Comparison of ENCODE assay signal across 16 cellular contexts in the genomic region with DNA sequence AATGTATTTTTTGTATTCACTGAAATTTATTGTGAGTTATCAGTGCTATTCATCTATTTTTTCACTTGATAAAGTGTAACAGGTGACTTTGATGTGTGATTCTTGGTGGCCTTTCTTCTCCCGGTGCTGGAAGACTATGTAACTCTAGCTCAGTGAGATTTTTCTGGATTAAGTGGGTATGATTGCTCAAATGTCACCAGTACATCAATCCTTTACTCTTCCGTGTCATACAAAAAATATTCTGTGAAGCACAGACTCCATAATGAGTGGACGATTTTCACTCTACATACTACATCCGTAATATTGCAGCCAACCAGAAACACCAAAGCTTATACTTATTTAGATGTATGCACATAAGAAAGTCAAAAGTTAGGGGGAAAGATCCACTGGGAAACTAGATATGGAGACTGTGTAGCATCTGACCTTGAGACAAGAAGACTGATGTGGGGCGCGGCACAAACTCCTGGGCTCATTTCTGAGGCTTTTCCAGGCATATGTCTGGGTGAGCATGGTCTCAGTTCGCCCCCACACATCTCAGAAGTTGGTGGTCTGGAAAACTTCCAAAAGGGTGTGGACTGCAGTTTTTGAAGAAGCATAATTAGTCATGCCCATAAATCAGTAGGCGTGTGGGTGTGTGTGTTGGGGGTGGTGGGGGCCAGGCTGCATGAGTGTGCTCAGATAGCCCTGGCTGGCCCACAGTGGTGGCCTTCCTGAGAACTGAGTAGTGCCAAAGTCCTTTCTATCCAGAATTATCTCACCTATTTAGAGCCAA. TPM values are rescaled to one million over a fixed set of nuclear protein-coding genes. Genes with fewer than 3 reads are reported as not detected.
DNase-seq lines count a peak whose midpoint lies in the region; ATAC-seq and TF ChIP-seq lines count a peak whose summit lies in the region.
"Had no signal": no experiment of that assay in that cellular context is flagged by ENCODE, and none has a peak within 500 bp of the region (broad histone marks: within the 10 kb centered on the region; RNA-seq: fewer than 3 reads in every experiment).

No MANE protein-coding gene starts in this region.

- no peak overlapping the region for H3K9ac ChIP-seq in BLaER1 treated with 17β-estradiol and CSF1 and Interleukin-3, amounts not matched to agents 10 nM and 100 nM

- H3K27me3 ChIP-seq in BLaER1 treated with 17β-estradiol and CSF1 and Interleukin-3, amounts not matched to agents 10 nM and 100 nM, result no peaks in the 10 kb centered on the region
- H3K27me3 ChIP-seq: body of pancreas, thyroid gland had no signal

- in situ Hi-C loops in astrocyte of the spinal cord (cut with HindIII; ENCODE audit: low sequenced_read_pairs), result no loop called here

- H4K20me1 ChIP-seq in BLaER1 treated with 17β-estradiol and CSF1 and Interleukin-3, amounts not matched to agents 10 nM and 100 nM, result peaks cover 0 to 18% (median 0%) of the 10 kb centered on the region in 11 experiments; a peak in 2 of 22 replicates

- ATAC-seq in HG02588 (IDR thresholded peaks at IDR 0.05; ENCODE audit: unreplicated experiment), result no peak
- ATAC-seq: body of pancreas; natural killer cell treated with Interleukin-12 subunit alpha and Interleukin-12 subunit beta and Interleukin-15 and Interleukin-18, amount 100 ng/mL, for 72 hours had no signal

- peak overlapping the region in 6 of 11 experiments; percentile 24 to 59 (median 50); a peak in 10 of 22 replicates for H3K4me2 ChIP-seq in BLaER1 treated with 17β-estradiol and CSF1 and Interleukin-3, amounts not matched to agents 10 nM and 100 nM

- H3K9me3 ChIP-seq in BLaER1 treated with 17β-estradiol and CSF1 and Interleukin-3, amounts not matched to agents 10 nM and 100 nM (replicated peaks in 1 of 11), result no peaks in the 10 kb centered on the region
- no peaks in the 10 kb centered on the region for H3K9me3 ChIP-seq in mesodermal cell (ENCODE audit: control insufficient read depth, low read length)
- H3K9me3 ChIP-seq: body of pancreas, Caco-2, thyroid gland had no signal

- H3K27ac ChIP-seq in BLaER1 treated with 17β-estradiol and CSF1 and Interleukin-3, amounts not matched to agents 10 nM and 100 nM, result no peak overlapping the region
- peak overlapping the region; percentile 3 for H3K27ac ChIP-seq in mesodermal cell (ENCODE audit: low read depth, low read length, severe bottlenecking)
- H3K27ac ChIP-seq: body of pancreas, HL-60, thyroid gland had no signal

- DNase-seq in LHCN-M2 (ENCODE audit: low read depth), result peak; percentile 92
- peak; percentile 91 for DNase-seq in astrocyte of the spinal cord (ENCODE audit: low read depth, low spot score)
- no peak for DNase-seq in hepatic stellate cell (ENCODE audit: low spot score)
- no peak for DNase-seq in SKM-1 (lab: John Stamatoyannopoulos, UW; ENCODE audit: unreplicated experiment)
- no peak for DNase-seq in GF-D8 (lab: John Stamatoyannopoulos, UW)
- DNase-seq: Caco-2; H7; NCI-H2107; stimulated activated CD4-positive, alpha-beta T cell treated with anti-CD3 and anti-CD28 coated beads, Interleukin-4, amount 100 ng/mL, for 4 hours; thyroid gland had no signal

- H3K4me1 ChIP-seq in BLaER1 treated with 17β-estradiol and CSF1 and Interleukin-3, amounts not matched to agents 10 nM and 100 nM, result peaks cover 0 to 13% (median 7%) of the 10 kb centered on the region in 10 experiments; a peak in 11 of 20 replicates
- H3K4me1 ChIP-seq in mesodermal cell (ENCODE audit: control insufficient read depth, insufficient read depth, low read length, poor library complexity, severe bottlenecking), result peaks cover 35% of the 10 kb centered on the region
- H3K4me1 ChIP-seq: body of pancreas, thyroid gland had no signal

- H3K36me3 ChIP-seq in BLaER1 treated with 17β-estradiol and CSF1 and Interleukin-3, amounts not matched to agents 10 nM and 100 nM, result no peaks in the 10 kb centered on the region
- H3K36me3 ChIP-seq in mesodermal cell (ENCODE audit: control insufficient read depth, insufficient read depth, low read length), result no peaks in the 10 kb centered on the region
- H3K36me3 ChIP-seq: thyroid gland had no signal

- no peak overlapping the region for H3K4me3 ChIP-seq in BLaER1 treated with 17β-estradiol and CSF1 and Interleukin-3, amounts not matched to agents 10 nM and 100 nM
- H3K4me3 ChIP-seq in astrocyte of the spinal cord (ENCODE audit: low read depth, low read length) (no peak overlapping the region), mesodermal cell (ENCODE audit: extremely low read depth, insufficient read depth, low read length, poor library complexity, severe bottlenecking) (no peak overlapping the region)
- H3K4me3 ChIP-seq: body of pancreas, thyroid gland had no signal

- WGBS in mesodermal cell (ENCODE audit: insufficient coverage in 2 of 2), 2 experiments, result 88 to 100% methylated on average over 3 to 5 of the region's 8 CpGs

- TF ChIP-seq CTCF in astrocyte of the spinal cord (IDR thresholded peaks at IDR 0.05; ENCODE audit: low read depth, low read length), result no peak

RNA-seq across cellular contexts. Expression of gene TENM3, which starts 53.9 kb away (rescaled TPM):
- 29.9 and 34.8 TPM in 2 replicates for total RNA-seq in LHCN-M2 (2014; rRNA removed)
- 20.1 TPM for polyA plus RNA-seq in LHCN-M2 (2012)
- 75.8 TPM for polyA plus RNA-seq in mesodermal cell (2013, experiment 1 of 2)
- polyA plus RNA-seq in mesodermal cell (2013, experiment 2 of 2), result 56.1 TPM
- total RNA-seq: natural killer cell treated with Interleukin-12 subunit alpha and Interleukin-12 subunit beta and Interleukin-15 and Interleukin-18, amount 100 ng/mL, for 72 hours had no signal

Comparison
In these comparisons a context has a peak if more than half of its experiments do, and no peak if none do; other contexts are left out.
1. DNase-seq: peak in LHCN-M2 (single experiment) and astrocyte of the spinal cord (single experiment); none in hepatic stellate cell (single experiment), SKM-1 (single experiment) and GF-D8 (single experiment).